In the genomic region with DNA sequence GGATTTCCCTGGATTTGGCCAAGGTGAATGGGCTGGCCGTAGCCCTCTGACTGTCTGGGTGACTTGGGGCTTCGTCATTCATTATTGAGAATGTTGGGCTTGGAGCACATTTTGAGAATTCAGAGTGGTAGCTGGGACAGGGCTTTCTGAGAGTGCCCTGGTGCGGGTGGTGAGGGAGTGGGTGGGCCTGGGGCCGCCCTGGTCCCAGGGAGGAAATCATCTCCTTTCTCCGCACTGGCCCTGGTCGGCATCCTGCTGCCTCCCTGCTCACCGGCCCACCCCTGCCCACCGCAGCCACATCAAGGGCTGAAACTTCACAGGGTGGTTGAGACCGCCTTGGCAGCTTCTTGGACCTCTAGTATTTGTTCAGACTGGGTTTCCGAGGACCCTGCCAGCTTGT, we compare ENCODE assay signal across 7 cellular contexts. TPM values are rescaled to one million over a fixed set of nuclear protein-coding genes. Genes with fewer than 3 reads are reported as not detected.
"Had no signal": no experiment of that assay in that cellular context is flagged by ENCODE, and none has a peak within 500 bp of the region (broad histone marks: within the 10 kb centered on the region; RNA-seq: fewer than 3 reads in every experiment).

No MANE protein-coding gene starts in this region.

RNA-seq across cellular contexts. Expression of gene SPDYE17, which starts 49.7 kb away (rescaled TPM):
- total RNA-seq: GM23248, GM23338, H1, H4, H7, H9, HFFc6 had no signal
- polyA plus RNA-seq: GM23248, GM23338, H1 had no signal
